Comparison of ENCODE assay signal across 8 cellular contexts in the genomic region with DNA sequence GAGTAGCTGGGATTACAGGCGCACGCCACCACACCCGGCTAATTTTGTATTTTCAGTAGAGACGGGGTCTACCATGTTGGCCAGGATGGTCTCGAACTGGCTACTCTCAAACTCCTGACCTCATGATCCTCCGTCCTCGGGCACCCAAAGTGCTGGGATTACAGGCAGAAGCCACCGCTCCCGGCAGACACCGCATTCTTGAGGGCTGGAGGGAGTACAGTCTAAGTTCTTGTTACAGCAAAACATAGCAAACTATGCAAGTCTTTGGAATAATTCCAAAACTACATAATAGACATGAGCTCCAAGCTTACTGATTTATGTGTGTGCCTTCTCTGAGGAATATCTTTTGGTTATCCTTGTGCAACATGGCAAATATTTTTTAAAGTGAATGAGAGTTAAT.
DNase-seq lines count a peak whose midpoint lies in the region; ATAC-seq and TF ChIP-seq lines count a peak whose summit lies in the region.
"Not testable (repeated sequence)": the region's sequence is repeated elsewhere in the genome, so short reads cannot be mapped to it uniquely, and the experiment has no call there.

No MANE protein-coding gene starts in this region.

- not testable (repeated sequence) for H3K27me3 ChIP-seq in IMR-90 (ENCODE audit: control insufficient read depth, insufficient read depth, low read length); SJSA1 (replicated peaks); psoas muscle (ENCODE audit: insufficient read depth in 3 of 3, low read length in 2 of 3)

- not testable (repeated sequence) for ATAC-seq in IMR-90 (ENCODE audit: low read depth); Right ventricle myocardium superior (ENCODE audit: poor library complexity); psoas muscle

- POLR2A ChIA-PET in IMR-90 (lab: Charles Lee; ENCODE audit: unreplicated experiment); MCF 10A (lab: Yijun Ruan, JAX): not testable (repeated sequence)

- not testable (repeated sequence) for H4K91ac ChIP-seq in IMR-90 (ENCODE audit: insufficient read depth, low read depth, low read length)

- not testable (repeated sequence) for H2AK9ac ChIP-seq in IMR-90 (replicated peaks; ENCODE audit: low read depth, low read length, poor library complexity)

- H4K8ac ChIP-seq in IMR-90 (ENCODE audit: low read depth in 2 of 2, low read length in 2 of 2): not testable (repeated sequence)

- H3K79me1 ChIP-seq in IMR-90 (ENCODE audit: low read depth in 1 of 2, low read length in 2 of 2): not testable (repeated sequence)

- H3K4me1 ChIP-seq in IMR-90 (ENCODE audit: control insufficient read depth, insufficient read depth, low read length); SJSA1 (replicated peaks); psoas muscle: not testable (repeated sequence)

- H3K56ac ChIP-seq in IMR-90 (ENCODE audit: extremely low read depth, insufficient read depth, low read length): not testable (repeated sequence)

- H3K23ac ChIP-seq in IMR-90 (ENCODE audit: low read depth, low read length): not testable (repeated sequence)

- not testable (repeated sequence) for H3K14ac ChIP-seq in IMR-90 (replicated peaks; ENCODE audit: low read depth, low read length)

- H3K4me2 ChIP-seq in IMR-90 (ENCODE audit: low read depth, low read length): not testable (repeated sequence)

- not testable (repeated sequence) for H3K9ac ChIP-seq in IMR-90 (ENCODE audit: low read depth, low read length)

- not testable (repeated sequence) for H3K27ac ChIP-seq in IMR-90 (ENCODE audit: insufficient read depth, low read length); SJSA1; epithelial cell of prostate; psoas muscle

- not testable (repeated sequence) for H3K18ac ChIP-seq in IMR-90 (ENCODE audit: low read depth, low read length)

- H2BK15ac ChIP-seq in IMR-90 (ENCODE audit: low read depth, low read length): not testable (repeated sequence)

- not testable (repeated sequence) for H3K9me3 ChIP-seq in IMR-90 (ENCODE audit: control insufficient read depth, insufficient read depth, low read length); SJSA1 (replicated peaks); psoas muscle

- intact Hi-C loops in IMR-90 (cut with micrococcal nuclease); MCF 10A (cut with micrococcal nuclease); Right ventricle myocardium superior (cut with DNase I); lower leg skin (cut with DNase I; ENCODE audit: low total_unique reads); psoas muscle (cut with DNase I): not testable (repeated sequence)

- not testable (repeated sequence) for H3K4me1 Mint-ChIP-seq in MCF 10A (ENCODE audit: insufficient read depth, unreplicated experiment); type B pancreatic cell (ENCODE audit: unreplicated experiment)

- not testable (repeated sequence) for BruUV-seq in IMR-90 (replicated peaks; lab: Mats Ljungman, UMichigan); MCF 10A (replicated peaks; lab: Mats Ljungman, UMichigan)

- not testable (repeated sequence) for H2AFZ ChIP-seq in IMR-90 (replicated peaks; ENCODE audit: low read length, poor library complexity)

- H3K36me3 ChIP-seq in IMR-90 (ENCODE audit: control insufficient read depth, insufficient read depth, low read length); SJSA1; psoas muscle (ENCODE audit: insufficient read depth in 1 of 2, low read depth in 1 of 2): not testable (repeated sequence)

- CTCF ChIA-PET in IMR-90 (lab: Yijun Ruan, JAX); MCF 10A (lab: Yijun Ruan, JAX): not testable (repeated sequence)

- H2BK20ac ChIP-seq in IMR-90 (ENCODE audit: low read depth, low read length): not testable (repeated sequence)

- H2BK120ac ChIP-seq in IMR-90 (ENCODE audit: low read depth, low read length): not testable (repeated sequence)

- not testable (repeated sequence) for H3K4me3 ChIP-seq in IMR-90 (ENCODE audit: insufficient read depth, low read depth, low read length); SJSA1; lower leg skin (ENCODE audit: low read depth, poor library complexity, severe bottlenecking); psoas muscle

- H4K5ac ChIP-seq in IMR-90 (ENCODE audit: low read depth, low read length): not testable (repeated sequence)

- not testable (repeated sequence) for H2BK5ac ChIP-seq in IMR-90 (ENCODE audit: low read depth, low read length, poor library complexity, severe bottlenecking)

- not testable (repeated sequence) for TF ChIP-seq POLR2A in IMR-90 (IDR thresholded peaks at IDR 0.05; ENCODE audit: low read depth, low read length); lower leg skin (IDR thresholded peaks at IDR 0.05)

- not testable (repeated sequence) for TF ChIP-seq RAD21 in IMR-90 (IDR thresholded peaks at IDR 0.05; ENCODE audit: low read length)

- not testable (repeated sequence) for H4K20me1 ChIP-seq in IMR-90 (ENCODE audit: insufficient read depth, low read length)

- TF ChIP-seq CTCF in IMR-90 (conservative IDR thresholded peaks at IDR 0.05; ENCODE audit: low read depth, low read length); MCF 10A (IDR thresholded peaks at IDR 0.05; ENCODE audit: unreplicated experiment); lower leg skin (IDR thresholded peaks at IDR 0.05); psoas muscle (IDR thresholded peaks at IDR 0.05); type B pancreatic cell (conservative IDR thresholded peaks at IDR 0.05): not testable (repeated sequence)

- dilution Hi-C loops in IMR-90 (cut with HindIII; ENCODE audit: low sequenced_read_pairs, unreplicated experiment): not testable (repeated sequence)

- H2AK5ac ChIP-seq in IMR-90 (ENCODE audit: low read depth, low read length): not testable (repeated sequence)

- not testable (repeated sequence) for H3K9me1 ChIP-seq in IMR-90 (ENCODE audit: insufficient read depth, low read length)

- not testable (repeated sequence) for H3K36me3 Mint-ChIP-seq in MCF 10A (ENCODE audit: insufficient read depth, unreplicated experiment); type B pancreatic cell

- not testable (repeated sequence) for H3K4me3 Mint-ChIP-seq in MCF 10A (ENCODE audit: unreplicated experiment); type B pancreatic cell

- not testable (repeated sequence) for H3K4ac ChIP-seq in IMR-90 (ENCODE audit: low read depth, low read length)

- WGBS in IMR-90 (ENCODE audit: extremely low coverage in 2 of 2, insufficient read length in 1 of 2), 2 experiments: no CpG with 5 or more reads among the region's 10 CpGs
- 57 to 59% methylated on average over 10 of the region's 10 CpGs for WGBS in lower leg skin, 2 donors
- 55 to 58% (median 58%) methylated on average over 7 to 10 of the region's 10 CpGs for WGBS in psoas muscle, 3 donors

- DNase-seq in IMR-90 (peak; percentile 2), SJSA1 (ENCODE audit: low read depth in 1 of 2, low spot score in 2 of 2) (peak; percentile 0 to 16), MCF 10A (ENCODE audit: unreplicated experiment) (peak; percentile 0), epithelial cell of prostate (ENCODE audit: low read depth, low spot score) (peak; percentile 0), Right ventricle myocardium superior (peak; percentile 35), lower leg skin (ENCODE audit: low spot score in 2 of 2) (peak; percentile 25 to 81), psoas muscle (peak; percentile 21 to 38), type B pancreatic cell (ENCODE audit: extremely low spot score, unreplicated experiment) (peak; percentile 53)

- not testable (repeated sequence) for H3K27ac Mint-ChIP-seq in MCF 10A (ENCODE audit: low read depth, unreplicated experiment); type B pancreatic cell

- H3K9me3 Mint-ChIP-seq in MCF 10A (ENCODE audit: unreplicated experiment); type B pancreatic cell: not testable (repeated sequence)

- in situ Hi-C loops in IMR-90 (cut with MboI; ENCODE audit: low sequenced_read_pairs): not testable (repeated sequence)

- not testable (repeated sequence) for H3K27me3 Mint-ChIP-seq in MCF 10A (ENCODE audit: insufficient read depth, unreplicated experiment); type B pancreatic cell

Comparison
In these comparisons a context has a peak if more than half of its experiments do, and no peak if none do; other contexts are left out.
1. DNase-seq: peak in every context shown above with its lines; median percentile 53 in lower leg skin; 53 in type B pancreatic cell; 35 in Right ventricle myocardium superior; 30 in psoas muscle; 8 in SJSA1; 2 in IMR-90; 0 in MCF 10A; 0 in epithelial cell of prostate.